Comparison of ENCODE assay signal across 1 cellular context in the genomic region with DNA sequence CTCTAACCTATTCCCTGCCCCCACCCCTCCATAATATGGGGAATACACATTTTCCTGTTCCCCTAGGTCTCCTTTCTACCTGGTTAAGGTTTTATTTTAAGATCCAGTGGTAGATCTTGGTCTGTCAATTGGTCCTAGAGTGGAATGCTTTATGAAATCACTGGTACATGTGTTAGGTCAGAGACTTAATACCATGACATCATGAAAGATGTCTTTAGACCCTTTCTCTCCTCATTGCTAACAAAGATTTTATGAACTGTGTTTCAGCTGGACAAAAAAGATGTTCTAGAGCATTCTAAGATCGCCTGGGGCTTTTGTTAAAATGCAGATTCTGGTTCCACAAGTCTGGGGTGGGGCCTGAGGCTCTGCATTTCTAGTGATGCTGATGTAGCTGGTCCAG.
TF ChIP-seq lines count a peak whose summit lies in the region.

No MANE protein-coding gene starts in this region.

TF ChIP-seq in A549, 52 proteins besides CTCF, POLR2A, EP300 and RAD21 (continued from another document):
- TF ChIP-seq E2F6 (IDR thresholded peaks at IDR 0.05; ENCODE audit: borderline replicate concordance, low read depth), result no peak
- TF ChIP-seq, protein P1, sequence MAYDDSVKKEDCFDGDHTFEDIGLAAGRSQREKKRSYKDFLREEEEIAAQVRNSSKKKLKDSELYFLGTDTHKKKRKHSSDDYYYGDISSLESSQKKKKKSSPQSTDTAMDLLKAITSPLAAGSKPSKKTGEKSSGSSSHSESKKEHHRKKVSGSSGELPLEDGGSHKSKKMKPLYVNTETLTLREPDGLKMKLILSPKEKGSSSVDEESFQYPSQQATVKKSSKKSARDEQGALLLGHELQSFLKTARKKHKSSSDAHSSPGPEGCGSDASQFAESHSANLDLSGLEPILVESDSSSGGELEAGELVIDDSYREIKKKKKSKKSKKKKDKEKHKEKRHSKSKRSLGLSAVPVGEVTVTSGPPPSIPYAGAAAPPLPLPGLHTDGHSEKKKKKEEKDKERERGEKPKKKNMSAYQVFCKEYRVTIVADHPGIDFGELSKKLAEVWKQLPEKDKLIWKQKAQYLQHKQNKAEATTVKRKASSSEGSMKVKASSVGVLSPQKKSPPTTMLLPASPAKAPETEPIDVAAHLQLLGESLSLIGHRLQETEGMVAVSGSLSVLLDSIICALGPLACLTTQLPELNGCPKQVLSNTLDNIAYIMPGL (CRISPR knock-in tag; IDR thresholded peaks at IDR 0.05; ENCODE audit: borderline replicate concordance), result no peak
- no peak for TF ChIP-seq CBX8 (IDR thresholded peaks at IDR 0.05)
- no peak for TF ChIP-seq ZNF302 (CRISPR knock-in tag; IDR thresholded peaks at IDR 0.05)
- no peak for TF ChIP-seq ZFP36 (IDR thresholded peaks at IDR 0.05; ENCODE audit: borderline replicate concordance, partially characterized antibody)
